12 cellular contexts compared by ENCODE assay signal in the genomic region with DNA sequence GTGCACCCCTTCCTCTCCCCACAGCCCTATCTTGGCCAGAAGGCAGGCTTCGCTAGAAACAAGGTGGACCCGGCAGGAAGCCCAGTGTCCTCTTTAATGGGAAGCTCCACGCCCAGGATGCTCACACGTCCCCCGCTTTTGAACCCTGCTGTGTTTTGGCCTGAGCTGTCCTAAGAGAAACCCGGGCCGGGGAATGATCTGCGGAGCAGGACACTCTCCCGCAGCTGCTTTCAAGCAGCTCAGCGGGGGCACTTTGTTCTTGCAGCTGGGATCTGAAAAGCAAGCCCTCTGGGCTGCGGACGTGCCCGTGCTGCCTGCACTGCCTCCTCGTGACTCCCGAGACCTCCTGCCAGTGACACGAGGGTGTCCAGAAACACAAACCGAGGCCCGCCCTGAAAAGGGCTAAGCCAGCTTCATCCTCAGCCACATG. TPM values are rescaled to one million over a fixed set of nuclear protein-coding genes. Genes with fewer than 3 reads are reported as not detected.
DNase-seq lines count a peak whose midpoint lies in the region; ATAC-seq, FAIRE-seq and TF ChIP-seq lines count a peak whose summit lies in the region.
"Had no signal": no experiment of that assay in that cellular context is flagged by ENCODE, and none has a peak within 500 bp of the region (broad histone marks: within the 10 kb centered on the region; RNA-seq: fewer than 3 reads in every experiment).

No MANE protein-coding gene starts in this region.

- WGBS in A549 (ENCODE audit: missing lambda C conversion rate): 91% methylated on average over 18 of the region's 18 CpGs
- 37% methylated on average over 5 of the region's 18 CpGs for WGBS in right lobe of liver (ENCODE audit: insufficient coverage, low coverage, low lambda C conversion rate, missing lambda C conversion rate)
- WGBS in thyroid gland, 2 donors: 50 to 53% methylated on average over 4 to 11 of the region's 18 CpGs

- no peak overlapping the region for H3K4me3 ChIP-seq in A549
- no peak overlapping the region for H3K4me3 ChIP-seq in right lobe of liver
- no peak overlapping the region for H3K4me3 ChIP-seq in thyroid gland (replicated peaks in 1 of 3)
- H3K4me3 ChIP-seq: HAP-1, PC-9 had no signal

- H3K36me3 ChIP-seq in right lobe of liver (no peaks in the 10 kb centered on the region), thyroid gland (no peaks in the 10 kb centered on the region)

- peaks cover 7% of the 10 kb centered on the region; the same call in 1 of the 3 replicates for H3K9me3 ChIP-seq in A549
- no peaks in the 10 kb centered on the region for H3K9me3 ChIP-seq in right lobe of liver
- no peaks in the 10 kb centered on the region for H3K9me3 ChIP-seq in thyroid gland

- no peak for TF ChIP-seq RAD21 in A549 (conservative IDR thresholded peaks at IDR 0.05 in 1 of 2, IDR thresholded peaks at IDR 0.05 in 1 of 2)

- intact Hi-C loops in right lobe of liver (cut with DNase I) (no loop called here), thyroid gland (cut with DNase I) (no loop called here)

- POLR2A ChIA-PET in A549 (lab: Yijun Ruan, JAX): no interaction called here

- TF ChIP-seq POLR2A in A549 (IDR thresholded peaks at IDR 0.05; ENCODE audit: low read length): no peak
- no peak for TF ChIP-seq POLR2A in right lobe of liver (IDR thresholded peaks at IDR 0.05)
- no peak for TF ChIP-seq POLR2A in thyroid gland (IDR thresholded peaks at IDR 0.05)

- no peak for FAIRE-seq in A549 (lab: Jason Lieb, UNC)

- H3K27ac ChIP-seq in A549 (peak overlapping the region; percentile 31 to 93; a peak in 5 of 6 replicates), right lobe of liver (peak overlapping the region; percentile 27 to 91 (median 53)), thyroid gland (no peak overlapping the region)
- H3K27ac ChIP-seq: PC-9 had no signal

- no peak overlapping the region for H3K4me2 ChIP-seq in A549
- H3K4me2 ChIP-seq: PC-9 had no signal

- TF ChIP-seq CTCF in A549 (IDR thresholded peaks at IDR 0.05) (no peak), right lobe of liver (IDR thresholded peaks at IDR 0.05) (no peak), thyroid gland (IDR thresholded peaks at IDR 0.05) (no peak)

- no peak for TF ChIP-seq EP300 in A549 (IDR thresholded peaks at IDR 0.05)

- DNase-seq in A549 (ENCODE audit: low read depth in 1 of 2, low spot score in 1 of 2): no peak
- peak; percentile 62 for DNase-seq in NCI-H2107 (lab: John Stamatoyannopoulos, UW)
- DNase-seq in ecto neural progenitor cell (ENCODE audit: low spot score): peak; percentile 91
- DNase-seq in right lobe of liver: peak in 1 of 3 donors; percentile 82
- DNase-seq in GM19240 (ENCODE audit: insufficient read length, low spot score): no peak
- DNase-seq in thyroid gland: no peak
- no peak for DNase-seq in activated CD4-positive, CD25-positive, alpha-beta regulatory T cell (lab: John Stamatoyannopoulos, UW)
- DNase-seq: GDM1; PC-9; stimulated activated CD4-positive, alpha-beta T cell treated with anti-CD3 and anti-CD28 coated beads, Interleukin-1b, Interleukin-23, amount 100 ng/mL, for 48 hours had no signal

- no peak for ATAC-seq in A549
- peak in 1 of 4 donors; percentile 1 for ATAC-seq in right lobe of liver
- no peak for ATAC-seq in HG03196 (IDR thresholded peaks at IDR 0.05; ENCODE audit: unreplicated experiment)

- CTCF ChIA-PET in A549 (lab: Yijun Ruan, JAX): interaction anchor here (1.1 to 2.2 kb wide), 3 partner anchors 39 to 66 kb away, joined by 3 to 7 read pairs (median 3); no protein-coding TSS in a partner anchor

- H3K27me3 ChIP-seq in right lobe of liver (no peaks in the 10 kb centered on the region), thyroid gland (no peaks in the 10 kb centered on the region)

- peaks cover 67% of the 10 kb centered on the region for H3K4me1 ChIP-seq in A549
- peaks cover 0 to 61% (median 24%) of the 10 kb centered on the region in 4 donors for H3K4me1 ChIP-seq in right lobe of liver
- peaks cover 0 to 17% of the 10 kb centered on the region in 2 donors for H3K4me1 ChIP-seq in thyroid gland

TF ChIP-seq in A549, 52 proteins besides CTCF, POLR2A, EP300 and RAD21:
- TF ChIP-seq ESRRA (IDR thresholded peaks at IDR 0.05; ENCODE audit: borderline replicate concordance, low read length) (no peak), RFX5 (IDR thresholded peaks at IDR 0.05) (no peak), TFCP2L1 (CRISPR knock-in tag; IDR thresholded peaks at IDR 0.05) (no peak), CHD4 (IDR thresholded peaks at IDR 0.05; ENCODE audit: borderline replicate concordance) (no peak), ZC3H11A (IDR thresholded peaks at IDR 0.05) (no peak), CEBPB (IDR thresholded peaks at IDR 0.05) (no peak), MYC (IDR thresholded peaks at IDR 0.05; ENCODE audit: borderline replicate concordance, low read length) (no peak), JUN (IDR thresholded peaks at IDR 0.05) (no peak), HOXB5 (CRISPR knock-in tag; IDR thresholded peaks at IDR 0.05) (no peak), FOSB (CRISPR knock-in tag; IDR thresholded peaks at IDR 0.05) (no peak)
- TF ChIP-seq, protein P1, sequence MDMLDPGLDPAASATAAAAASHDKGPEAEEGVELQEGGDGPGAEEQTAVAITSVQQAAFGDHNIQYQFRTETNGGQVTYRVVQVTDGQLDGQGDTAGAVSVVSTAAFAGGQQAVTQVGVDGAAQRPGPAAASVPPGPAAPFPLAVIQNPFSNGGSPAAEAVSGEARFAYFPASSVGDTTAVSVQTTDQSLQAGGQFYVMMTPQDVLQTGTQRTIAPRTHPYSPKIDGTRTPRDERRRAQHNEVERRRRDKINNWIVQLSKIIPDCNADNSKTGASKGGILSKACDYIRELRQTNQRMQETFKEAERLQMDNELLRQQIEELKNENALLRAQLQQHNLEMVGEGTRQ (IDR thresholded peaks at IDR 0.05): no peak

RNA-seq across cellular contexts. Expression of a gene that starts 30.0 kb away (rescaled TPM):
- 81.1 and 111 TPM in 2 replicates for polyA plus RNA-seq in A549 (2011; rRNA removed)
- polyA plus RNA-seq in A549 (2012; cell fraction: cytosol; rRNA removed): 281 and 385 TPM in 2 replicates
- polyA plus RNA-seq in A549 (2012; cell fraction: nucleus; rRNA removed): 568 and 899 TPM in 2 replicates
- 151 to 160 TPM (median 154 TPM) in 3 replicates for polyA plus RNA-seq in A549 (2017; fragmentation: RNase III; extraction: RNeasy Plus Mini Kit Qiagen cat#74134 plus additional on column Dnase treatment)
- polyA minus RNA-seq in A549 (2011; rRNA and poly(A)+ RNA removed): 151 and 173 TPM in 2 replicates
- 100 to 1,000 TPM; 128 to 359 (median 214) TPM for total RNA-seq in right lobe of liver
- total RNA-seq in thyroid gland: 10 to 100 TPM; 10.9 to 16.0 (median 15.4) TPM

Comparison
In these comparisons a context has a peak if more than half of its experiments do, and no peak if none do; other contexts are left out.
1. DNase-seq: peak in NCI-H2107 (single experiment) and ecto neural progenitor cell (single experiment); none in A549 (0 of 2), GM19240 (single experiment), thyroid gland (0 of 2) and activated CD4-positive, CD25-positive, alpha-beta regulatory T cell (0 of 4).
2. H3K27ac ChIP-seq: peak in A549 (2 of 2) and right lobe of liver (3 of 3); none in thyroid gland (0 of 3).
3. RNA of a gene that starts 30.0 kb away (total RNA-seq): 128 to 359 TPM in right lobe of liver; 10.9 to 16.0 TPM in thyroid gland; every median in the first group is over 4 times any median in the second.